ENCODE assay signal across 8 cellular contexts in genomic region chr17:68247445-68248198, GRCh38. TPM values are rescaled to one million over a fixed set of nuclear protein-coding genes. Genes with fewer than 3 reads are reported as not detected.
DNase-seq lines count a peak whose midpoint lies in the region; ATAC-seq and TF ChIP-seq lines count a peak whose summit lies in the region.

A gene with protein sequence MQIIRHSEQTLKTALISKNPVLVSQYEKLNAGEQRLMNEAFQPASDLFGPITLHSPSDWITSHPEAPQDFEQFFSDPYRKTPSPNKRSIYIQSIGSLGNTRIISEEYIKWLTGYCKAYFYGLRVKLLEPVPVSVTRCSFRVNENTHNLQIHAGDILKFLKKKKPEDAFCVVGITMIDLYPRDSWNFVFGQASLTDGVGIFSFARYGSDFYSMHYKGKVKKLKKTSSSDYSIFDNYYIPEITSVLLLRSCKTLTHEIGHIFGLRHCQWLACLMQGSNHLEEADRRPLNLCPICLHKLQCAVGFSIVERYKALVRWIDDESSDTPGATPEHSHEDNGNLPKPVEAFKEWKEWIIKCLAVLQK (plus strand): TSS chr17:68248043. CDS start chr17:68250188, 2,145 bp downstream.

- no peaks in the 10 kb centered on the region for H3K9me3 ChIP-seq in aorta (ENCODE audit: control insufficient read depth, low read length)

- no peak for TF ChIP-seq CTCF in astrocyte of the cerebellum (IDR thresholded peaks at IDR 0.05; ENCODE audit: low read depth, low read length, missing control alignments)

- peak within 1 kb of the TSS; percentile 25 to 77 for H3K27ac ChIP-seq in aorta (ENCODE audit: low read depth in 1 of 2, low read length in 2 of 2)

- WGBS in aorta, 2 donors: 0 to 1% methylated on average over 82 to 97 of the region's 97 CpGs

- H3K36me3 ChIP-seq in aorta (ENCODE audit: control insufficient read depth in 1 of 2, insufficient read depth in 2 of 2, low read length in 1 of 2): no peaks in the 10 kb centered on the region

- H3K4me3 ChIP-seq in astrocyte of the cerebellum (ENCODE audit: low read depth, low read length): peak within 1 kb of the TSS; percentile 71
- peak within 1 kb of the TSS; percentile 64 to 71 for H3K4me3 ChIP-seq in aorta (ENCODE audit: low read length in 2 of 2)

- peak; percentile 95 for DNase-seq in NCI-H2081 (lab: John Stamatoyannopoulos, UW)
- DNase-seq in T-helper 9 cell: peak; percentile 97
- peak; percentile 80 for DNase-seq in astrocyte of the cerebellum (ENCODE audit: low read depth)
- DNase-seq in hepatic stellate cell (ENCODE audit: low spot score): peak; percentile 89
- DNase-seq in renal cortical epithelial cell (ENCODE audit: low read depth): peak; percentile 69
- DNase-seq in aorta: peak; percentile 96 to 99

- H3K4me1 ChIP-seq in aorta (ENCODE audit: control insufficient read depth in 1 of 2, insufficient read depth in 2 of 2, low read length in 2 of 2): peaks cover 0 to 2% of the 10 kb centered on the region in 2 donors

- peak; percentile 90 for ATAC-seq in GM18511 (IDR thresholded peaks at IDR 0.05; ENCODE audit: unreplicated experiment)
- ATAC-seq in HG03039 (IDR thresholded peaks at IDR 0.05; ENCODE audit: unreplicated experiment): peak; percentile 90
- ATAC-seq in aorta (ENCODE audit: low FRiP score): peak; percentile 99

- no peaks in the 10 kb centered on the region for H3K27me3 ChIP-seq in aorta (ENCODE audit: control insufficient read depth in 1 of 2, insufficient read depth in 2 of 2, low read length in 1 of 2)

- in situ Hi-C loops in astrocyte of the cerebellum (cut with HindIII; ENCODE audit: low sequenced_read_pairs): no loop called here

- intact Hi-C loops in aorta (cut with DNase I): loop anchor here (5.0 to 10.0 kb wide), 6 partner anchors 40 to 265 kb away; partner anchors contain the start of genes PRKAR1A (in 1 of the 2) and WIPI1 (in 1 of the 2)

RNA-seq across cellular contexts. Expression of the gene that starts here (rescaled TPM):
- total RNA-seq in renal cortical epithelial cell: 53.7 and 60.3 TPM in 2 replicates
- total RNA-seq in aorta: 10 to 100 TPM; 32.4 to 47.9 TPM
- polyA plus RNA-seq in aorta: 10 to 100 TPM; 51.5 to 75.3 TPM

Comparison
In these comparisons a context has a peak if more than half of its experiments do, and no peak if none do; other contexts are left out.
1. Peak in every context shown above with its lines: DNase-seq, ATAC-seq, H3K4me3 ChIP-seq and H3K27ac ChIP-seq.